10 cellular contexts compared by ENCODE assay signal in genomic region chr9:7094052-7094451, GRCh38.
DNase-seq lines count a peak whose midpoint lies in the region; ATAC-seq and TF ChIP-seq lines count a peak whose summit lies in the region.
"Had no signal": no experiment of that assay in that cellular context is flagged by ENCODE, and none has a peak within 500 bp of the region (broad histone marks: within the 10 kb centered on the region; RNA-seq: fewer than 3 reads in every experiment).

No MANE protein-coding gene starts in this region.

- H3K4me3 Mint-ChIP-seq in chondrocyte (ENCODE audit: unreplicated experiment) (no peak overlapping the region), naive B cell (no peak overlapping the region)

- no peaks in the 10 kb centered on the region for H4K20me1 ChIP-seq in Loucy (ENCODE audit: insufficient read depth, low read length, poor library complexity, severe bottlenecking)

- H3K4me2 ChIP-seq in Loucy (ENCODE audit: low read depth, low read length, poor library complexity, severe bottlenecking): no peak overlapping the region

- H3K4me3 ChIP-seq in Loucy (ENCODE audit: low read length, poor library complexity, severe bottlenecking): no peak overlapping the region

- H3F3A ChIP-seq in Loucy (ENCODE audit: low read depth): no peaks in the 10 kb centered on the region

- H3K36me3 Mint-ChIP-seq in chondrocyte (ENCODE audit: low read depth) (no peaks in the 10 kb centered on the region), naive B cell (peaks cover 23 to 37% of the 10 kb centered on the region in 2 donors)

- H3K79me2 ChIP-seq in Loucy (ENCODE audit: insufficient read depth, low read length): no peaks in the 10 kb centered on the region

- peak; percentile 38 for DNase-seq in D341Med (ENCODE audit: low spot score)
- no peak for DNase-seq in chondrocyte (ENCODE audit: low spot score)
- DNase-seq in naive B cell: no peak
- no peak for DNase-seq in HPDE6-E6E7 (ENCODE audit: extremely low spot score)
- DNase-seq in SKM-1 (lab: John Stamatoyannopoulos, UW; ENCODE audit: unreplicated experiment): no peak
- DNase-seq: activated T-cell treated with anti-CD3 and anti-CD28 coated beads for 4 hours; stimulated activated naive CD4-positive, alpha-beta T cell treated with Interleukin-2 at 50 U/mL for 16 hours had no signal

- no peaks in the 10 kb centered on the region for H3K9me3 Mint-ChIP-seq in chondrocyte (ENCODE audit: low read depth)
- peaks cover 0 to 6% (median 4%) of the 10 kb centered on the region in 7 donors for H3K9me3 Mint-ChIP-seq in naive B cell

- H3K27ac Mint-ChIP-seq in chondrocyte (ENCODE audit: unreplicated experiment): no peak overlapping the region
- peak overlapping the region in 4 of 6 donors; percentile 14 to 57 (median 19) for H3K27ac Mint-ChIP-seq in naive B cell

- H3K4me1 ChIP-seq in Loucy (ENCODE audit: insufficient read depth, low read length, poor library complexity, severe bottlenecking): peaks cover 27% of the 10 kb centered on the region

- H3K36me3 ChIP-seq in Loucy (ENCODE audit: insufficient read depth, low read length): no peaks in the 10 kb centered on the region

- no peaks in the 10 kb centered on the region for H3K9me3 ChIP-seq in Loucy (ENCODE audit: insufficient read depth, low read depth, low read length)

- no peak for ATAC-seq in naive B cell (ENCODE audit: low read depth in 2 of 2)
- ATAC-seq in HG02623 (IDR thresholded peaks at IDR 0.05; ENCODE audit: unreplicated experiment): no peak
- no peak for ATAC-seq in GM18907 (IDR thresholded peaks at IDR 0.05; ENCODE audit: unreplicated experiment)

- no peaks in the 10 kb centered on the region for H3K27me3 Mint-ChIP-seq in chondrocyte (ENCODE audit: low read depth)
- H3K27me3 Mint-ChIP-seq in naive B cell: no peaks in the 10 kb centered on the region

- no peaks in the 10 kb centered on the region for H3K9me2 ChIP-seq in Loucy (replicated peaks; ENCODE audit: low read depth, low read length)

- H2AFZ ChIP-seq in Loucy (ENCODE audit: low read length): no peak overlapping the region

- H3K27me3 ChIP-seq in Loucy (ENCODE audit: insufficient read depth, low read length, poor library complexity, severe bottlenecking): no peaks in the 10 kb centered on the region

- H3K4me1 Mint-ChIP-seq in chondrocyte (ENCODE audit: low read depth) (peaks cover 19% of the 10 kb centered on the region), naive B cell (peaks cover 19 to 28% (median 26%) of the 10 kb centered on the region in 3 donors)

- H3K9ac ChIP-seq in Loucy (ENCODE audit: low read depth, low read length, poor library complexity, severe bottlenecking): no peak overlapping the region

- TF ChIP-seq CTCF in Loucy (conservative IDR thresholded peaks at IDR 0.05; ENCODE audit: low read length): peak; percentile 30; the same call in 1 of the 2 replicates
- peak; percentile 75 for TF ChIP-seq CTCF in chondrocyte (IDR thresholded peaks at IDR 0.05)
